In the genomic region with DNA sequence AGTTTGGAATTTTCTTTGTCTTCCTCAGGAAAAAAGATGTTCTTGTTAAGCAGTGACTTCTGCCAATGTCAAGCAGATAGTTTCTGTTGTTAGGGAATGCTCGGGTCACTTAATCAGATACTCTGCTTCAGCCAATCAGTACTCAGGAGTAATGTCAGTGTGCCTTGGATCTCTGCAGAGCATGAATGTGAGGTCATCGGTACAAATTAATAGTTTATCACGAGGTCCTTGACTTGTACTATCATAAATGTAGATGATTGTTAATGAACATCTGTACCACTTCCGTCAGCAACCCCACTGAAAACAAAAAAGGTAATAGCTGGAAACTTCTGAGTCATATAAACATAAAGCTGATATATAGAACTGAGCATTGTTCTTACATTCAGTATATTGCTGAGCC, we compare ENCODE assay signal across 19 cellular contexts.
A peak's percentile ranks its signal among the peaks of the same experiment; 100 is the strongest.
DNase-seq lines count a peak whose midpoint lies in the region; ATAC-seq and TF ChIP-seq lines count a peak whose summit lies in the region.
"Had no signal": no experiment of that assay in that cellular context is flagged by ENCODE, and none has a peak within 500 bp of the region (broad histone marks: within the 10 kb centered on the region; RNA-seq: fewer than 3 reads in every experiment).

No MANE protein-coding gene starts in this region.

- CTCF ChIA-PET in SK-N-SH (lab: Yijun Ruan, JAX), result interaction anchor here (1.4 kb wide), 1 partner anchor 13 kb away, joined by 4 read pairs; no protein-coding TSS in a partner anchor

- TF ChIP-seq CTCF in SK-N-SH (IDR thresholded peaks at IDR 0.05) (no peak), astrocyte of the spinal cord (IDR thresholded peaks at IDR 0.05; ENCODE audit: low read depth, low read length) (no peak), prostate gland (IDR thresholded peaks at IDR 0.05) (no peak), suprapubic skin (IDR thresholded peaks at IDR 0.05) (no peak)

- no peaks in the 10 kb centered on the region for H3F3A ChIP-seq in SK-N-SH (replicated peaks; ENCODE audit: insufficient read depth)

- in situ Hi-C loops in astrocyte of the spinal cord (cut with HindIII; ENCODE audit: low sequenced_read_pairs), result no loop called here

- TF ChIP-seq EP300 in SK-N-SH (IDR thresholded peaks at IDR 0.05; ENCODE audit: borderline replicate concordance in 1 of 2, low read depth in 1 of 2, low read length in 1 of 2), result no peak
- no peak for TF ChIP-seq EP300 in suprapubic skin (IDR thresholded peaks at IDR 0.05)

- no peak for TF ChIP-seq POLR2A in prostate gland (IDR thresholded peaks at IDR 0.05)
- no peak for TF ChIP-seq POLR2A in suprapubic skin (IDR thresholded peaks at IDR 0.05)

- H3K27ac ChIP-seq in SK-N-SH (ENCODE audit: low read depth in 2 of 2, low read length in 1 of 2) (no peak overlapping the region), prostate gland (no peak overlapping the region), suprapubic skin (no peak overlapping the region)

- H3K79me2 ChIP-seq in SK-N-SH (ENCODE audit: insufficient read depth), result peaks cover 37% of the 10 kb centered on the region; the same call in 1 of the 2 replicates

- no peak overlapping the region for H2AFZ ChIP-seq in SK-N-SH (ENCODE audit: low read depth)

- H3K9ac ChIP-seq in SK-N-SH, result no peak overlapping the region

- DNase-seq in SK-N-SH (no peak), astrocyte of the spinal cord (ENCODE audit: low read depth, low spot score) (peak; percentile 13), foreskin melanocyte (peak; percentile 94), prostate gland (ENCODE audit: low spot score) (no peak), suprapubic skin (ENCODE audit: low spot score in 2 of 2) (no peak), left colon (no peak)
- DNase-seq: 8988T, COR-L47, EL, KG1, MV-4-11, NCI-H1694 treated with DMSO at 0.1 percent for 48 hours, NCI-H2227 treated with DMSO at 0.1 percent for 48 hours, NCI-H510A treated with DMSO at 0.1 percent for 48 hours, NCI-H774, Right ventricle myocardium superior had no signal

- H3K36me3 ChIP-seq in SK-N-SH (replicated peaks in 1 of 2; ENCODE audit: control insufficient read depth in 1 of 2, insufficient read depth in 2 of 2, low read length in 1 of 2) (no peaks in the 10 kb centered on the region), prostate gland (no peaks in the 10 kb centered on the region), suprapubic skin (no peaks in the 10 kb centered on the region)

- no peaks in the 10 kb centered on the region for H4K20me1 ChIP-seq in SK-N-SH (ENCODE audit: insufficient read depth)

- H3K9me3 ChIP-seq in SK-N-SH (no peaks in the 10 kb centered on the region), prostate gland (no peaks in the 10 kb centered on the region), suprapubic skin (no peaks in the 10 kb centered on the region)

- H3K4me2 ChIP-seq in SK-N-SH, result no peak overlapping the region

- WGBS in SK-N-SH (ENCODE audit: low lambda C conversion rate), result 36% methylated on average over 4 of the region's 4 CpGs
- WGBS in prostate gland, result 38% methylated on average over 4 of the region's 4 CpGs
- 71% methylated on average over 4 of the region's 4 CpGs for WGBS in suprapubic skin

- TF ChIP-seq RAD21 in SK-N-SH (IDR thresholded peaks at IDR 0.05; ENCODE audit: low read length), result no peak

- H3K4me1 ChIP-seq in SK-N-SH (ENCODE audit: control insufficient read depth in 1 of 2, insufficient read depth in 2 of 2, low read depth in 1 of 2, low read length in 1 of 2) (peaks cover 0 to 37% of the 10 kb centered on the region in 2 experiments; a peak in 2 of 4 replicates), prostate gland (replicated peaks) (no peaks in the 10 kb centered on the region), suprapubic skin (no peaks in the 10 kb centered on the region)

- ATAC-seq in SK-N-SH treated with all-trans-retinoic acid at 6 μM for 48 hours, result peak; percentile 42
- no peak for ATAC-seq in left colon
- no peak for ATAC-seq in GM19467 (IDR thresholded peaks at IDR 0.05; ENCODE audit: unreplicated experiment)
- ATAC-seq: HepG2 had no signal

- no peak overlapping the region for H3K4me3 ChIP-seq in SK-N-SH (ENCODE audit: low read depth in 2 of 2, low read length in 1 of 2)
- H3K4me3 ChIP-seq in astrocyte of the spinal cord (ENCODE audit: low read depth, low read length), result no peak overlapping the region
- H3K4me3 ChIP-seq in prostate gland, result no peak overlapping the region
- no peak overlapping the region for H3K4me3 ChIP-seq in suprapubic skin

- POLR2A ChIA-PET in SK-N-SH (lab: Yijun Ruan, JAX), result no interaction called here

- H3K9me2 ChIP-seq in SK-N-SH, result no peaks in the 10 kb centered on the region

- intact Hi-C loops in prostate gland (cut with DNase I), result no loop called here
- intact Hi-C loops in left colon (cut with DNase I, micrococcal nuclease), result no loop called here

- H3K27me3 ChIP-seq in SK-N-SH (ENCODE audit: insufficient read depth) (no peaks in the 10 kb centered on the region), prostate gland (replicated peaks; ENCODE audit: insufficient read depth) (no peaks in the 10 kb centered on the region), suprapubic skin (no peaks in the 10 kb centered on the region)

TF ChIP-seq in SK-N-SH treated with all-trans-retinoic acid at 6 μM for 48 hours, 23 proteins besides CTCF, POLR2A, EP300 and RAD21 (continues in another document):
- TF ChIP-seq GLIS3 (CRISPR knock-in tag; IDR thresholded peaks at IDR 0.05), result no peak
- TF ChIP-seq TCF4 (CRISPR knock-in tag; IDR thresholded peaks at IDR 0.05; ENCODE audit: borderline replicate concordance), result no peak
- no peak for TF ChIP-seq PPARA (CRISPR knock-in tag; IDR thresholded peaks at IDR 0.05; ENCODE audit: borderline replicate concordance)
- TF ChIP-seq ZFP3 (CRISPR knock-in tag; IDR thresholded peaks at IDR 0.05), result no peak
- no peak for TF ChIP-seq TOX (CRISPR knock-in tag; IDR thresholded peaks at IDR 0.05; ENCODE audit: borderline replicate concordance)
- TF ChIP-seq ZFP30 (CRISPR knock-in tag; IDR thresholded peaks at IDR 0.05), result no peak
- TF ChIP-seq, protein P1, sequence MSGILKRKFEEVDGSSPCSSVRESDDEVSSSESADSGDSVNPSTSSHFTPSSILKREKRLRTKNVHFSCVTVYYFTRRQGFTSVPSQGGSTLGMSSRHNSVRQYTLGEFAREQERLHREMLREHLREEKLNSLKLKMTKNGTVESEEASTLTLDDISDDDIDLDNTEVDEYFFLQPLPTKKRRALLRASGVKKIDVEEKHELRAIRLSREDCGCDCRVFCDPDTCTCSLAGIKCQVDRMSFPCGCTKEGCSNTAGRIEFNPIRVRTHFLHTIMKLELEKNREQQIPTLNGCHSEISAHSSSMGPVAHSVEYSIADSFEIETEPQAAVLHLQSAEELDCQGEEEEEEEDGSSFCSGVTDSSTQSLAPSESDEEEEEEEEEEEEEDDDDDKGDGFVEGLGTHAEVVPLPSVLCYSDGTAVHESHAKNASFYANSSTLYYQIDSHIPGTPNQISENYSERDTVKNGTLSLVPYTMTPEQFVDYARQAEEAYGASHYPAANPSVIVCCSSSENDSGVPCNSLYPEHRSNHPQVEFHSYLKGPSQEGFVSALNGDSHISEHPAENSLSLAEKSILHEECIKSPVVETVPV (CRISPR knock-in tag; IDR thresholded peaks at IDR 0.05), result no peak
- no peak for TF ChIP-seq ESRRG (CRISPR knock-in tag; IDR thresholded peaks at IDR 0.05)

TF ChIP-seq in SK-N-SH, 30 proteins besides CTCF, POLR2A, EP300 and RAD21:
- no peak for TF ChIP-seq TEAD4 (IDR thresholded peaks at IDR 0.05; ENCODE audit: borderline replicate concordance, insufficient read depth)
- no peak for TF ChIP-seq SIN3A (IDR thresholded peaks at IDR 0.05; ENCODE audit: borderline replicate concordance, low read depth, low read length)
- TF ChIP-seq SMC3 (IDR thresholded peaks at IDR 0.05; ENCODE audit: low read depth, low read length), result no peak
- no peak for TF ChIP-seq FOXM1 (IDR thresholded peaks at IDR 0.05; ENCODE audit: low read depth)

Comparison
In these comparisons a context has a peak if more than half of its experiments do, and no peak if none do; other contexts are left out.
1. DNase-seq: peak in astrocyte of the spinal cord (single experiment) and foreskin melanocyte (single experiment); none in SK-N-SH (single experiment), prostate gland (single experiment), suprapubic skin (0 of 2) and left colon (0 of 2).